In the genomic region with DNA sequence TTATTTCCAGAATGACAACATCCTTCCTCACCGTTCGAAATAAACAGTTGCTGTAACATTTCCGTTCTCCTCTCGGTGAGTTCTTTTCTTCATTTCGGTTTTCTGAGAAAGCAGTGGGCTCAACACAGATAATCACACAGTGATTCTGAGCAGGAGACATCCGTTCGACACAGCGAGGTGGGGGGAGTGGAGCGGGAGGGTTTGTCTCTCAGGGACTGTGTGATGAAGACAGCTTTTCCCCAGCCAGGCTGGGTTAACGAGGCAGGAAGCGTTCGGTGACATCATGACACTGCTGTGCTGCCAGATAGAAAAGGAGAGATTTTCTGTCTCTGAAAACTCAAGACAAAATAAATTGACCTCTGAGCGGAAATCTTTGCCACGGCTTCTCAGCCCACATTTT, we compare ENCODE assay signal across 15 cellular contexts.
DNase-seq lines count a peak whose midpoint lies in the region; ATAC-seq and TF ChIP-seq lines count a peak whose summit lies in the region.
"Had no signal": no experiment of that assay in that cellular context is flagged by ENCODE, and none has a peak within 500 bp of the region (broad histone marks: within the 10 kb centered on the region; RNA-seq: fewer than 3 reads in every experiment).

No MANE protein-coding gene starts in this region.

- ATAC-seq in GM18502 (IDR thresholded peaks at IDR 0.05; ENCODE audit: poor library complexity, unreplicated experiment) (no peak), HG03280 (IDR thresholded peaks at IDR 0.05; ENCODE audit: unreplicated experiment) (no peak)

- H4K20me1 ChIP-seq in hepatocyte (ENCODE audit: insufficient read depth, poor library complexity, severe bottlenecking) (no peaks in the 10 kb centered on the region), OCI-LY7 (ENCODE audit: insufficient read depth, low read length) (no peaks in the 10 kb centered on the region)

- H3K27me3 Mint-ChIP-seq in activated naive CD4-positive, alpha-beta T cell treated with anti-CD3 and anti-CD28 coated beads for 36 hours (ENCODE audit: low read depth): no peaks in the 10 kb centered on the region

- no peak for TF ChIP-seq POLR2A in spleen (IDR thresholded peaks at IDR 0.05)

- H3K4me3 ChIP-seq in BJ (ENCODE audit: low read depth, low read length) (peak overlapping the region; percentile 17), spleen (no peak overlapping the region), hepatocyte (no peak overlapping the region), OCI-LY7 (ENCODE audit: low read depth, low read length, poor library complexity, severe bottlenecking) (no peak overlapping the region)
- H3K4me3 ChIP-seq: adrenal gland, tibial artery had no signal

- no peaks in the 10 kb centered on the region for H3K79me2 ChIP-seq in hepatocyte
- H3K79me2 ChIP-seq in OCI-LY7 (ENCODE audit: insufficient read depth, low read depth, low read length): no peaks in the 10 kb centered on the region

- CTCF ChIA-PET in BJ (lab: Yijun Ruan, JAX) (no interaction called here), OCI-LY7 (lab: Charles Lee; ENCODE audit: unreplicated experiment) (no interaction called here)
- CTCF ChIA-PET in activated naive CD4-positive, alpha-beta T cell treated with anti-CD3 and anti-CD28 coated beads for 36 hours (lab: Charles Lee): no interaction called here

- H2AFZ ChIP-seq in hepatocyte (no peak overlapping the region), OCI-LY7 (ENCODE audit: low read length) (no peak overlapping the region)

- DNase-seq in BJ (ENCODE audit: low read depth) (no peak), spleen (peak; percentile 45), hepatocyte (ENCODE audit: low spot score) (no peak), OCI-LY7 (ENCODE audit: low spot score) (no peak)
- peak; percentile 29 for DNase-seq in activated CD4-positive, alpha-beta T cell treated with anti-CD3 and anti-CD28 coated beads for 1 hour
- DNase-seq in activated naive CD4-positive, alpha-beta T cell treated with anti-CD3 and anti-CD28 coated beads for 36 hours: peak; percentile 76
- DNase-seq: adrenal gland, dermis blood vessel endothelial cell, DND-41, Kasumi-1, T-helper 9 cell, tibial artery had no signal

- H3K9me2 ChIP-seq in hepatocyte (replicated peaks; ENCODE audit: insufficient read depth): no peaks in the 10 kb centered on the region
- no peaks in the 10 kb centered on the region for H3K9me2 ChIP-seq in OCI-LY7 (ENCODE audit: insufficient read depth, low read length)

- H3K4me1 ChIP-seq in spleen (no peaks in the 10 kb centered on the region), hepatocyte (ENCODE audit: insufficient read depth) (no peaks in the 10 kb centered on the region), OCI-LY7 (ENCODE audit: insufficient read depth, low read length, poor library complexity, severe bottlenecking) (no peaks in the 10 kb centered on the region)
- H3K4me1 ChIP-seq: adrenal gland, tibial artery had no signal

- peaks cover 13% of the 10 kb centered on the region for H3K4me1 Mint-ChIP-seq in activated naive CD4-positive, alpha-beta T cell treated with anti-CD3 and anti-CD28 coated beads for 36 hours (ENCODE audit: low read depth)

- peaks cover 13% of the 10 kb centered on the region for H3K9me3 Mint-ChIP-seq in activated naive CD4-positive, alpha-beta T cell treated with anti-CD3 and anti-CD28 coated beads for 36 hours
- H3K9me3 Mint-ChIP-seq: neural crest cell had no signal

- no peaks in the 10 kb centered on the region for H3K36me3 Mint-ChIP-seq in activated naive CD4-positive, alpha-beta T cell treated with anti-CD3 and anti-CD28 coated beads for 36 hours (ENCODE audit: low read depth)

- H3K27me3 ChIP-seq in BJ (ENCODE audit: control insufficient read depth, insufficient read depth, low read length) (no peaks in the 10 kb centered on the region), spleen (replicated peaks in 1 of 7) (no peaks in the 10 kb centered on the region), hepatocyte (no peaks in the 10 kb centered on the region)
- H3K27me3 ChIP-seq: adrenal gland, tibial artery had no signal

- TF ChIP-seq CTCF in BJ (IDR thresholded peaks at IDR 0.05; ENCODE audit: insufficient read depth, low read depth, low read length) (no peak), spleen (IDR thresholded peaks at IDR 0.05 in 8 of 11, conservative IDR thresholded peaks at IDR 0.05 in 3 of 11) (no peak), hepatocyte (IDR thresholded peaks at IDR 0.05; ENCODE audit: poor library complexity) (no peak), OCI-LY7 (conservative IDR thresholded peaks at IDR 0.05; ENCODE audit: low read length) (no peak)

- peaks cover 3 to 38% (median 13%) of the 10 kb centered on the region in 8 donors for H3K9me3 ChIP-seq in spleen
- no peaks in the 10 kb centered on the region for H3K9me3 ChIP-seq in hepatocyte (ENCODE audit: low read depth)
- H3K9me3 ChIP-seq in OCI-LY7 (ENCODE audit: low read length): 0 out of 2 replicates have a peak, but pooled peaks cover 6% of the 10 kb centered on the region

- POLR2A ChIA-PET in BJ (lab: Charles Lee): no interaction called here
- POLR2A ChIA-PET in OCI-LY7 (lab: Charles Lee): no interaction called here

- intact Hi-C loops in activated naive CD4-positive, alpha-beta T cell treated with anti-CD3 and anti-CD28 coated beads for 36 hours (cut with micrococcal nuclease): loop anchor here (2.0 kb wide), 1 partner anchor 16 kb away; no protein-coding TSS in a partner anchor
- intact Hi-C loops in spleen (cut with DNase I; ENCODE audit: low total_unique reads): no loop called here
- intact Hi-C loops in OCI-LY7 (cut with micrococcal nuclease; ENCODE audit: unreplicated experiment): no loop called here

- H3K4me2 ChIP-seq in hepatocyte: no peak overlapping the region
- no peak overlapping the region for H3K4me2 ChIP-seq in OCI-LY7 (ENCODE audit: low read length)

- peak overlapping the region; percentile 67 for H3K4me3 Mint-ChIP-seq in activated naive CD4-positive, alpha-beta T cell treated with anti-CD3 and anti-CD28 coated beads for 36 hours
- H3K4me3 Mint-ChIP-seq: neural crest cell had no signal

- no TSS peak for BruUV-seq in OCI-LY7 (replicated peaks; lab: Mats Ljungman, UMichigan)

- H3K27ac Mint-ChIP-seq in activated naive CD4-positive, alpha-beta T cell treated with anti-CD3 and anti-CD28 coated beads for 36 hours: peak overlapping the region; percentile 91

- H3K27ac ChIP-seq in spleen: no peak overlapping the region
- H3K27ac ChIP-seq in hepatocyte: no peak overlapping the region
- no peak overlapping the region for H3K27ac ChIP-seq in OCI-LY7 (ENCODE audit: low read depth, low read length, poor library complexity, severe bottlenecking)
- H3K27ac ChIP-seq: adrenal gland, tibial artery had no signal

- H3K36me3 ChIP-seq in BJ (ENCODE audit: control insufficient read depth, insufficient read depth, low read length): no peaks in the 10 kb centered on the region
- no peaks in the 10 kb centered on the region for H3K36me3 ChIP-seq in spleen
- no peaks in the 10 kb centered on the region for H3K36me3 ChIP-seq in hepatocyte (replicated peaks; ENCODE audit: insufficient read depth, low read depth)
- no peaks in the 10 kb centered on the region for H3K36me3 ChIP-seq in OCI-LY7 (ENCODE audit: insufficient read depth, low read length)
- H3K36me3 ChIP-seq: adrenal gland, tibial artery had no signal

- 31 to 40% (median 35%) methylated on average over 14 of the region's 14 CpGs for WGBS in spleen, 5 donors
- WGBS in hepatocyte (ENCODE audit: low lambda C conversion rate, missing lambda C conversion rate): 51% methylated on average over 14 of the region's 14 CpGs

Comparison
In these comparisons a context has a peak if more than half of its experiments do, and no peak if none do; other contexts are left out.
1. DNase-seq: peak in activated CD4-positive, alpha-beta T cell treated with anti-CD3 and anti-CD28 coated beads for 1 hour (single experiment), activated naive CD4-positive, alpha-beta T cell treated with anti-CD3 and anti-CD28 coated beads for 36 hours (single experiment) and spleen (single experiment); none in BJ (single experiment), hepatocyte (single experiment) and OCI-LY7 (single experiment).